In the genomic region with DNA sequence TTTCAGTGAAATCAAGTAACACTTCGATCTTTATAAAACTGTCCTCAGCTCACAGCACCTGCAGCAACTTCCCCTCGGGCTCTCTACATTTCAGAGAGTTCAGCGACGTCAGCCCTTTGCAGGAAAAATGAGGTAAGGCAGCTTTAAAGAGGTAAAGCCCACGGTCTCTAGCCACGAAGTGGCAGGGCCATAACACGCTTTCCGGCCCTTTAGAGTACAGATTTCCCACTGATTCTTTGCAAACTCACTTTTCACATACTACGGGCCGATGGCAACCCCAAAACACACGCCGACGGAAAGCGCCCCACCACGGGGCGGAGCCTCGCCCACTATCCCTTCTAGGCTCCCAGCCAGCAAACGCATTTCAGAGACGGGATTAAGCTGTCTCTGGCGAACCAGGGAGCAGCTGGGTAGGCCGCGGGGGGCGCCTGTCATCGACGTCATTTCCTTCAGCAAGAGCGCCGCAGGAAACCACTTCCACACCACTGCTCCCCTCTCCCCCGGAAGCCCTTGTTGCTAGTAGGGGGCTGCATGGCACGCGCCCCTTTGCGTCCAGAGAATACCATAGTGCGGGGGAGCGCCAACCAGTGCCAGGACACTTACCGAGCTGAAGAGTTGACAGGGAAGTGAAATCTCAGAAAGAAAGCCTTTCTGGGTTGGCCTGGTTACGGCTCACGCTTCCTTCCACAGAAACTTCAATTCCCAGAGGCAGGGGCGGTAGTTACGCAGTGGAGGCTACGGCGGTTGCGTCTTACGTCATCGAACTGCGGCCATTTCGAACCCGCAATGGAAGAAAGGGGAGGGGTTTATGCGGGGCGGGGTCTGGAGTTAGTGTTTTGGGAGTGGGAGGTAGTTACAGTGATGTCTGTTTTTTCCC, we compare ENCODE assay signal across 8 cellular contexts. TPM values are rescaled to one million over a fixed set of nuclear protein-coding genes. Genes with fewer than 3 reads are reported as not detected.
DNase-seq lines count a peak whose midpoint lies in the region; ATAC-seq and TF ChIP-seq lines count a peak whose summit lies in the region.

A gene with protein sequence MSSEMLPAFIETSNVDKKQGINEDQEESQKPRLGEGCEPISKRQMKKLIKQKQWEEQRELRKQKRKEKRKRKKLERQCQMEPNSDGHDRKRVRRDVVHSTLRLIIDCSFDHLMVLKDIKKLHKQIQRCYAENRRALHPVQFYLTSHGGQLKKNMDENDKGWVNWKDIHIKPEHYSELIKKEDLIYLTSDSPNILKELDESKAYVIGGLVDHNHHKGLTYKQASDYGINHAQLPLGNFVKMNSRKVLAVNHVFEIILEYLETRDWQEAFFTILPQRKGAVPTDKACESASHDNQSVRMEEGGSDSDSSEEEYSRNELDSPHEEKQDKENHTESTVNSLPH (minus strand): TSS at position 730 of the 877 bp plus-strand sequence. CDS start 4,701 bp downstream, outside the sequence.

- TF ChIP-seq POLR2A in gastrocnemius medialis (IDR thresholded peaks at IDR 0.05) = peak; percentile 52 to 66

- H3K4me1 ChIP-seq in iPS DF 6.9 (ENCODE audit: control insufficient read depth, insufficient read depth, low read length) (no peaks in the 10 kb centered on the region), gastrocnemius medialis (peaks cover 19 to 22% of the 10 kb centered on the region in 2 donors)

- no peak for TF ChIP-seq CTCF in 22Rv1 (IDR thresholded peaks at IDR 0.05)
- TF ChIP-seq CTCF in gastrocnemius medialis (IDR thresholded peaks at IDR 0.05 in 4 of 5, conservative IDR thresholded peaks at IDR 0.05 in 1 of 5) = peak in 2 of 5 experiments; percentile 4 to 26

- in situ Hi-C loops in gastrocnemius medialis (cut with MboI; ENCODE audit: low sequenced_read_pairs in 4 of 4) = loop anchor here (5.0 to 25.0 kb wide), 6 partner anchors 91 to 399 kb away; a partner anchor contains a TSS

- H3K9me3 ChIP-seq in iPS DF 6.9 (ENCODE audit: control insufficient read depth, insufficient read depth, low read length) (no peaks in the 10 kb centered on the region), gastrocnemius medialis (no peaks in the 10 kb centered on the region)

- DNase-seq in NCI-H2107 treated with DMSO at 0.1 percent for 48 hours (lab: John Stamatoyannopoulos, UW; ENCODE audit: unreplicated experiment) (peak; percentile 87), UCSD-AML1 (lab: John Stamatoyannopoulos, UW; ENCODE audit: unreplicated experiment) (peak; percentile 97), brain pericyte (ENCODE audit: low read depth, low spot score) (peak; percentile 94), iPS DF 6.9 (ENCODE audit: low read depth, low spot score) (peak; percentile 84), gastrocnemius medialis (peak; percentile 97 to 98)

- H3K27me3 ChIP-seq in iPS DF 6.9 (ENCODE audit: control insufficient read depth, insufficient read depth, low read length) (no peaks in the 10 kb centered on the region), gastrocnemius medialis (no peaks in the 10 kb centered on the region)

- WGBS in iPS DF 6.9 (ENCODE audit: insufficient coverage, insufficient read length) = no CpG with 5 or more reads among the region's 48 CpGs

- ATAC-seq in GM18520 (IDR thresholded peaks at IDR 0.05; ENCODE audit: unreplicated experiment) (peak; percentile 84), HG03064 (IDR thresholded peaks at IDR 0.05; ENCODE audit: low read depth, unreplicated experiment) (peak; percentile 98), gastrocnemius medialis (peak; percentile 89 to 90)

- no peaks in the 10 kb centered on the region for H3K36me3 ChIP-seq in iPS DF 6.9 (ENCODE audit: control insufficient read depth, insufficient read depth, low read length)
- no peaks in the 10 kb centered on the region for H3K36me3 ChIP-seq in gastrocnemius medialis

- intact Hi-C loops in gastrocnemius medialis (cut with DNase I; ENCODE audit: low total_unique reads) = loop anchor here (1.0 to 10.0 kb wide), 8 partner anchors 49 to 1781 kb away; a partner anchor contains a TSS

- H3K4me3 ChIP-seq in iPS DF 6.9 (ENCODE audit: low read length) (peak within 1 kb of the TSS; percentile 94; the same call in 1 of the 2 replicates), gastrocnemius medialis (peak within 1 kb of the TSS; percentile 74 to 88 (median 80))

- H3K27ac ChIP-seq in 22Rv1 (peak within 1 kb of the TSS; percentile 98), iPS DF 6.9 (ENCODE audit: low read length) (no peak within 1 kb of the TSS), gastrocnemius medialis (peak within 1 kb of the TSS; percentile 94 to 97 (median 96))

RNA-seq across cellular contexts. Expression of the gene that starts here (rescaled TPM):
- total RNA-seq in gastrocnemius medialis = 1 to 10 TPM; 2.6 to 7.3 (median 5.9) TPM
